ENCODE assay signal across 10 cellular contexts in genomic region chr3:183548262-183548769, GRCh38. TPM values are rescaled to one million over a fixed set of nuclear protein-coding genes. Genes with fewer than 3 reads are reported as not detected.
DNase-seq lines count a peak whose midpoint lies in the region; ATAC-seq, FAIRE-seq and TF ChIP-seq lines count a peak whose summit lies in the region.
"Had no signal": no experiment of that assay in that cellular context is flagged by ENCODE, and none has a peak within 500 bp of the region (broad histone marks: within the 10 kb centered on the region; RNA-seq: fewer than 3 reads in every experiment).

No MANE protein-coding gene starts in this region.

- H3K36me3 ChIP-seq in pancreas, result no peaks in the 10 kb centered on the region
- H3K36me3 ChIP-seq: esophagus muscularis mucosa, thoracic aorta had no signal

- intact Hi-C loops in pancreas (cut with DNase I), result no loop called here

- DNase-seq in H54 (ENCODE audit: insufficient read length, low spot score), result peak; percentile 75
- peak; percentile 10 for DNase-seq in RKO (ENCODE audit: low spot score)
- peak; percentile 64 for DNase-seq in fibroblast of the aortic adventitia (ENCODE audit: low read depth)
- DNase-seq in pancreas, result peak in 1 of 6 donors; percentile 13
- no peak for DNase-seq in NCI-H1436 (lab: John Stamatoyannopoulos, UW)
- DNase-seq in NCI-H526 treated with DMSO at 0.1 percent for 48 hours (lab: John Stamatoyannopoulos, UW), result no peak

- 5 to 14% methylated on average over 2 of the region's 2 CpGs for WGBS in pancreas, 2 donors

- H3K4me3 ChIP-seq in fibroblast of the aortic adventitia (ENCODE audit: low read depth, low read length) (no peak overlapping the region), pancreas (no peak overlapping the region)
- H3K4me3 ChIP-seq: esophagus muscularis mucosa, thoracic aorta had no signal

- H3K9me3 ChIP-seq in pancreas, result no peaks in the 10 kb centered on the region
- H3K9me3 ChIP-seq: esophagus muscularis mucosa, thoracic aorta had no signal

- FAIRE-seq in H54 (lab: Jason Lieb, UNC) (peak; percentile 89), pancreas (lab: Jason Lieb, UNC) (no peak)

- H3K4me1 ChIP-seq in pancreas, result peaks cover 0 to 3% (median 0%) of the 10 kb centered on the region in 3 donors
- H3K4me1 ChIP-seq: esophagus muscularis mucosa had no signal

- no peaks in the 10 kb centered on the region for H3K27me3 ChIP-seq in pancreas
- H3K27me3 ChIP-seq: esophagus muscularis mucosa had no signal

- ATAC-seq in pancreas (peak; percentile 60 to 73 (median 66)), GM19351 (IDR thresholded peaks at IDR 0.05; ENCODE audit: unreplicated experiment) (no peak), GM21529 (IDR thresholded peaks at IDR 0.05; ENCODE audit: unreplicated experiment) (no peak)

- TF ChIP-seq CTCF in fibroblast of the aortic adventitia (IDR thresholded peaks at IDR 0.05; ENCODE audit: insufficient read depth, low read length) (no peak), pancreas (IDR thresholded peaks at IDR 0.05) (no peak)

- no peak for TF ChIP-seq POLR2A in H54 (IDR thresholded peaks at IDR 0.05; ENCODE audit: low read depth, low read length)

- peak overlapping the region in 1 of 4 donors; percentile 11 for H3K27ac ChIP-seq in pancreas
- H3K27ac ChIP-seq: esophagus muscularis mucosa, thoracic aorta had no signal

RNA-seq across cellular contexts. Expression of gene KLHL6, which starts 7.2 kb away (rescaled TPM):
- not detected in 2 replicates for total RNA-seq in fibroblast of the aortic adventitia (ENCODE audit: low replicate concordance)
- total RNA-seq in pancreas, result 1 to 10 TPM in 2 of 6 donors, under 1 TPM in 4; 0.19 to 4.6 (median 0.38) TPM
- under 1 TPM; 0.19 to 0.27 TPM for polyA plus RNA-seq in pancreas

Comparison
In these comparisons a context has a peak if more than half of its experiments do, and no peak if none do; other contexts are left out.
1. DNase-seq: peak in H54 (single experiment), RKO (single experiment) and fibroblast of the aortic adventitia (single experiment); none in NCI-H1436 (single experiment) and NCI-H526 treated with DMSO at 0.1 percent for 48 hours (single experiment).
2. ATAC-seq: peak in pancreas (4 of 4); none in GM19351 (single experiment) and GM21529 (single experiment).